1 cellular context compared by ENCODE assay signal in genomic region chr4:16206848-16207247, GRCh38.
TF ChIP-seq lines count a peak whose summit lies in the region.

No MANE protein-coding gene starts in this region.

TF ChIP-seq in HepG2, 621 proteins besides CTCF, POLR2A, EP300 and RAD21:
- TF ChIP-seq ZNF841 (CRISPR knock-in tag; IDR thresholded peaks at IDR 0.05; ENCODE audit: borderline replicate concordance) (no peak), PTBP1 (IDR thresholded peaks at IDR 0.05; ENCODE audit: low read depth, low read length, poor library complexity, severe bottlenecking) (no peak)
